8 cellular contexts compared by ENCODE assay signal in genomic region chr9:137459147-137459600, GRCh38. TPM values are rescaled to one million over a fixed set of nuclear protein-coding genes. Genes with fewer than 3 reads are reported as not detected.
DNase-seq lines count a peak whose midpoint lies in the region; ATAC-seq and TF ChIP-seq lines count a peak whose summit lies in the region.

A gene with protein sequence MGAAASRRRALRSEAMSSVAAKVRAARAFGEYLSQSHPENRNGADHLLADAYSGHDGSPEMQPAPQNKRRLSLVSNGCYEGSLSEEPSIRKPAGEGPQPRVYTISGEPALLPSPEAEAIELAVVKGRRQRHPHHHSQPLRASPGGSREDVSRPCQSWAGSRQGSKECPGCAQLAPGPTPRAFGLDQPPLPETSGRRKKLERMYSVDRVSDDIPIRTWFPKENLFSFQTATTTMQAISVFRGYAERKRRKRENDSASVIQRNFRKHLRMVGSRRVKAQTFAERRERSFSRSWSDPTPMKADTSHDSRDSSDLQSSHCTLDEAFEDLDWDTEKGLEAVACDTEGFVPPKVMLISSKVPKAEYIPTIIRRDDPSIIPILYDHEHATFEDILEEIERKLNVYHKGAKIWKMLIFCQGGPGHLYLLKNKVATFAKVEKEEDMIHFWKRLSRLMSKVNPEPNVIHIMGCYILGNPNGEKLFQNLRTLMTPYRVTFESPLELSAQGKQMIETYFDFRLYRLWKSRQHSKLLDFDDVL (minus strand): TSS chr9:137459334. CDS start chr9:137459102, 232 bp downstream.

- DNase-seq in Calu3 (peak; percentile 95), HuH-7 (ENCODE audit: low spot score) (peak; percentile 100), Panc1 (ENCODE audit: low read depth, low spot score) (no peak)
- peak; percentile 96 for DNase-seq in activated T-cell treated with anti-CD3 and anti-CD28 coated beads, Interleukin-2, amount 50 U/mL, for 4 hours
- DNase-seq in stimulated activated CD8-positive, alpha-beta memory T cell treated with anti-CD3 and anti-CD28 coated beads, Interleukin-4, amount 100 ng/mL, for 48 hours, result peak; percentile 97

- in situ Hi-C loops in Panc1 (cut with HindIII; ENCODE audit: low pct_unique_long_range_greater_than_20kb, low sequenced_read_pairs), result no loop called here

- H3K36me3 Mint-ChIP-seq in Calu3 (ENCODE audit: insufficient read depth, unreplicated experiment), result peaks cover 12% of the 10 kb centered on the region
- peaks cover 3% of the 10 kb centered on the region for H3K36me3 Mint-ChIP-seq in activated T-cell treated with anti-CD3 and anti-CD28 coated beads, Interleukin-2, amount 50 U/mL, for 4 hours (ENCODE audit: insufficient read depth)

- H3K27me3 ChIP-seq in Panc1 (ENCODE audit: control insufficient read depth, insufficient read depth, low read length), result no peaks in the 10 kb centered on the region
- H3K27me3 ChIP-seq in muscle layer of colon (ENCODE audit: control insufficient read depth in 1 of 2, insufficient read depth in 2 of 2, low read length in 2 of 2), result peaks cover 0 to 4% of the 10 kb centered on the region in 2 donors

- no peaks in the 10 kb centered on the region for H3K9me3 Mint-ChIP-seq in Calu3 (ENCODE audit: low read depth, unreplicated experiment)
- H3K9me3 Mint-ChIP-seq in activated T-cell treated with anti-CD3 and anti-CD28 coated beads, Interleukin-2, amount 50 U/mL, for 4 hours, result no peaks in the 10 kb centered on the region

- no peak for TF ChIP-seq CTCF in Calu3 (IDR thresholded peaks at IDR 0.05; ENCODE audit: unreplicated experiment)
- no peak for TF ChIP-seq CTCF in Panc1 (IDR thresholded peaks at IDR 0.05)

- intact Hi-C loops in Calu3 (cut with micrococcal nuclease; ENCODE audit: unreplicated experiment), result no loop called here
- intact Hi-C loops in Panc1 (cut with micrococcal nuclease; ENCODE audit: unreplicated experiment), result no loop called here

- CTCF ChIA-PET in Calu3 (lab: Charles Lee) (interaction anchor here (1.0 to 1.1 kb wide), 2 partner anchors 36 to 47 kb away, joined by 3 to 4 read pairs; partner anchors contain the start of genes EXD3 and NOXA1), Panc1 (lab: Charles Lee) (interaction anchor here (0.6 kb wide), 1 partner anchor 167 kb away, joined by 9 read pairs; no protein-coding TSS in a partner anchor)

- BruUV-seq in Calu3 (replicated peaks; lab: Mats Ljungman, UMichigan) (no TSS peak), Panc1 (replicated peaks; lab: Mats Ljungman, UMichigan) (no TSS peak)

- H3K4me1 ChIP-seq in Panc1 (ENCODE audit: control insufficient read depth, insufficient read depth, low read length), result peaks cover 30% of the 10 kb centered on the region
- peaks cover 17% of the 10 kb centered on the region for H3K4me1 ChIP-seq in muscle layer of colon (ENCODE audit: insufficient read depth, low read length)

- H3K4me1 Mint-ChIP-seq in Calu3 (ENCODE audit: low read depth, unreplicated experiment), result no peaks in the 10 kb centered on the region
- peaks cover 50% of the 10 kb centered on the region for H3K4me1 Mint-ChIP-seq in activated T-cell treated with anti-CD3 and anti-CD28 coated beads, Interleukin-2, amount 50 U/mL, for 4 hours (ENCODE audit: low read depth)

- H3K9ac ChIP-seq in muscle layer of colon (ENCODE audit: low read length), result peak within 1 kb of the TSS; percentile 68

- POLR2A ChIA-PET in Panc1 (lab: Charles Lee), result interaction anchor here (0.6 kb wide), 1 partner anchor 54 kb away, joined by 3 read pairs; no protein-coding TSS in a partner anchor

- H3K36me3 ChIP-seq in Panc1 (ENCODE audit: control insufficient read depth, insufficient read depth, low read length) (no peaks in the 10 kb centered on the region; the same call in 1 of the 2 replicates), muscle layer of colon (ENCODE audit: insufficient read depth, low read length) (peaks cover 11% of the 10 kb centered on the region)

- ATAC-seq in GM21447 (IDR thresholded peaks at IDR 0.05; ENCODE audit: unreplicated experiment) (peak; percentile 42), Panc1 (peak; percentile 89), esophagus mucosa (peak; percentile 89)
- ATAC-seq in activated T-cell treated with anti-CD3 and anti-CD28 coated beads, Interleukin-2, amount 50 U/mL, for 4 hours, result peak; percentile 82 to 85

- peak within 1 kb of the TSS; percentile 45 for H3K4me3 Mint-ChIP-seq in Calu3 (ENCODE audit: low read depth, unreplicated experiment)
- H3K4me3 Mint-ChIP-seq in activated T-cell treated with anti-CD3 and anti-CD28 coated beads, Interleukin-2, amount 50 U/mL, for 4 hours, result peak within 1 kb of the TSS; percentile 59

- H3K27ac Mint-ChIP-seq in Calu3 (ENCODE audit: unreplicated experiment), result no peak within 1 kb of the TSS

- H3K4me3 ChIP-seq in Panc1 (ENCODE audit: low read depth in 2 of 2, low read length in 2 of 2) (peak within 1 kb of the TSS; percentile 60 to 63), muscle layer of colon (ENCODE audit: low read depth in 1 of 2, low read length in 2 of 2) (peak within 1 kb of the TSS; percentile 57 to 60)

- H3K27ac ChIP-seq in Panc1 (ENCODE audit: low read length) (peak within 1 kb of the TSS; percentile 81), muscle layer of colon (ENCODE audit: low read depth, low read length) (peak within 1 kb of the TSS; percentile 73)

- no peaks in the 10 kb centered on the region for H3K9me3 ChIP-seq in Panc1 (ENCODE audit: control insufficient read depth, insufficient read depth, low read depth, low read length)
- H3K9me3 ChIP-seq in muscle layer of colon (ENCODE audit: low read length), result no peaks in the 10 kb centered on the region

- H3K27me3 Mint-ChIP-seq in Calu3 (ENCODE audit: unreplicated experiment), result no peaks in the 10 kb centered on the region
- H3K27me3 Mint-ChIP-seq in activated T-cell treated with anti-CD3 and anti-CD28 coated beads, Interleukin-2, amount 50 U/mL, for 4 hours (ENCODE audit: low read depth), result no peaks in the 10 kb centered on the region

RNA-seq across cellular contexts. Expression of the gene that starts here (rescaled TPM):
- total RNA-seq in Calu3 (2022) (31.6 and 38.3 TPM in 2 replicates), Panc1 (2021; ENCODE audit: unreplicated experiment) (40.0 TPM), esophagus mucosa (13.9 TPM)
- 53.6 TPM for polyA plus RNA-seq in Panc1 (2012; ENCODE audit: insufficient read length)
- 10 to 100 TPM; 69.5 to 89.1 (median 87.7) TPM for total RNA-seq in activated T-cell treated with anti-CD3 and anti-CD28 coated beads, Interleukin-2, amount 50 U/mL, for 4 hours
